ENCODE assay signal across 25 cellular contexts in genomic region chr3:145692751-145693150, GRCh38.
"Had no signal": no experiment of that assay in that cellular context is flagged by ENCODE, and none has a peak within 500 bp of the region (broad histone marks: within the 10 kb centered on the region; RNA-seq: fewer than 3 reads in every experiment).

No MANE protein-coding gene starts in this region.

- H3K36me3 Mint-ChIP-seq: mesothelial cell of epicardium; naive B cell; natural killer cell treated with Interleukin-12 subunit alpha and Interleukin-12 subunit beta and Interleukin-15 and Interleukin-18, amount 100 ng/mL, for 72 hours had no signal

- H3K4me3 Mint-ChIP-seq: mesothelial cell of epicardium; naive B cell; natural killer cell treated with Interleukin-12 subunit alpha and Interleukin-12 subunit beta and Interleukin-15 and Interleukin-18, amount 100 ng/mL, for 72 hours; neural crest cell; stimulated activated naive CD8-positive, alpha-beta T cell treated with anti-CD3 and anti-CD28 coated beads, Interleukin-15, amount 100 ng/mL, for 72 hours had no signal

- DNase-seq: dermis blood vessel endothelial cell; effector memory CD4-positive, alpha-beta T cell; left ventricle myocardium superior; lower lobe of right lung; mucosa of descending colon; naive B cell; pancreas; retina; right lobe of liver; small intestine; stimulated activated CD4-positive, alpha-beta T cell treated with anti-CD3 and anti-CD28 coated beads, Interleukin-12 subunit alpha, Interleukin-12 subunit beta, amount 100 ng/mL, for 4 hours; stimulated activated CD4-positive, alpha-beta T cell treated with anti-CD3 and anti-CD28 coated beads, Interleukin-1b, Interleukin-23, amount 100 ng/mL, for 48 hours; stimulated activated CD4-positive, alpha-beta T cell treated with anti-CD3 and anti-CD28 coated beads, Interleukin-4, amount 100 ng/mL, for 1 hour; stimulated activated CD8-positive, alpha-beta memory T cell treated with anti-CD3 and anti-CD28 coated beads, Interleukin-4, amount 100 ng/mL, for 48 hours; stimulated activated naive CD4-positive, alpha-beta T cell; stimulated activated naive CD8-positive, alpha-beta T cell treated with anti-CD3 and anti-CD28 coated beads, Interleukin-15, amount 100 ng/mL, for 72 hours; transverse colon had no signal

- H3K27me3 ChIP-seq: neutrophil, suprapubic skin, transverse colon had no signal

- H3K36me3 ChIP-seq: lower lobe of right lung, neutrophil, pancreas, right lobe of liver, suprapubic skin, transverse colon had no signal

- H3K4me1 Mint-ChIP-seq: naive B cell; stimulated activated naive CD8-positive, alpha-beta T cell treated with anti-CD3 and anti-CD28 coated beads, Interleukin-15, amount 100 ng/mL, for 72 hours had no signal

- H3K9me3 Mint-ChIP-seq: mesothelial cell of epicardium; naive B cell; neural crest cell; stimulated activated naive CD8-positive, alpha-beta T cell treated with anti-CD3 and anti-CD28 coated beads, Interleukin-15, amount 100 ng/mL, for 72 hours had no signal

- H3K27me3 Mint-ChIP-seq: naive B cell; natural killer cell treated with Interleukin-12 subunit alpha and Interleukin-12 subunit beta and Interleukin-15 and Interleukin-18, amount 100 ng/mL, for 72 hours; stimulated activated naive CD8-positive, alpha-beta T cell treated with anti-CD3 and anti-CD28 coated beads, Interleukin-15, amount 100 ng/mL, for 72 hours had no signal

- ATAC-seq: left ventricle myocardium superior; lower lobe of right lung; mucosa of descending colon; natural killer cell treated with Interleukin-12 subunit alpha and Interleukin-12 subunit beta and Interleukin-15 and Interleukin-18, amount 100 ng/mL, for 72 hours; pancreas; right lobe of liver; stimulated activated naive CD8-positive, alpha-beta T cell treated with anti-CD3 and anti-CD28 coated beads, Interleukin-15, amount 100 ng/mL, for 72 hours had no signal

- FAIRE-seq: frontal cortex, keratinocyte, pancreas, small intestine had no signal

- H3K27ac ChIP-seq: coronary artery, lower lobe of right lung, neutrophil, pancreas, right lobe of liver, suprapubic skin, transverse colon had no signal

- H3K4me3 ChIP-seq: coronary artery, lower lobe of right lung, mucosa of descending colon, pancreas, right lobe of liver, suprapubic skin, transverse colon had no signal

- H3K27ac Mint-ChIP-seq: naive B cell; natural killer cell treated with Interleukin-12 subunit alpha and Interleukin-12 subunit beta and Interleukin-15 and Interleukin-18, amount 100 ng/mL, for 72 hours; stimulated activated naive CD8-positive, alpha-beta T cell treated with anti-CD3 and anti-CD28 coated beads, Interleukin-15, amount 100 ng/mL, for 72 hours had no signal

- H3K9me3 ChIP-seq: lower lobe of right lung, mucosa of descending colon, neutrophil, pancreas, right lobe of liver, suprapubic skin, transverse colon had no signal

- H3K4me1 ChIP-seq: lower lobe of right lung, pancreas, right lobe of liver, suprapubic skin, transverse colon had no signal
